Comparison of ENCODE assay signal across 8 cellular contexts in genomic region chr7:30164567-30164966, GRCh38. TPM values are rescaled to one million over a fixed set of nuclear protein-coding genes. Genes with fewer than 3 reads are reported as not detected.
DNase-seq lines count a peak whose midpoint lies in the region; ATAC-seq, FAIRE-seq and TF ChIP-seq lines count a peak whose summit lies in the region.

No MANE protein-coding gene starts in this region.

- no peak overlapping the region for H2AFZ ChIP-seq in keratinocyte (ENCODE audit: control insufficient read depth, low read length)

- dilution Hi-C loops in keratinocyte (cut with MboI; ENCODE audit: extremely low pct_ligation_motif_present, low sequenced_read_pairs) = no loop called here

- peak; percentile 15 to 79 (median 74) for TF ChIP-seq CTCF in body of pancreas (IDR thresholded peaks at IDR 0.05)
- TF ChIP-seq CTCF in keratinocyte (optimal IDR thresholded peaks at IDR 0.05 in 1 of 3, IDR thresholded peaks at IDR 0.05 in 1 of 3, conservative IDR thresholded peaks at IDR 0.05 in 1 of 3; ENCODE audit: extremely low read depth in 1 of 3, insufficient read depth in 2 of 3, low read length in 3 of 3) = peak; percentile 36 to 63 (median 54)
- peak; percentile 46 to 49 for TF ChIP-seq CTCF in tibial artery (IDR thresholded peaks at IDR 0.05)

- H3K4me1 ChIP-seq in body of pancreas = peaks cover 25% of the 10 kb centered on the region
- H3K4me1 ChIP-seq in keratinocyte (ENCODE audit: control insufficient read depth, extremely low read depth, insufficient read depth, low read length) = peaks cover 67% of the 10 kb centered on the region
- H3K4me1 ChIP-seq in tibial artery = peaks cover 0 to 36% (median 20%) of the 10 kb centered on the region in 4 donors

- H3K9ac ChIP-seq in keratinocyte (ENCODE audit: control insufficient read depth, extremely low read depth, insufficient read depth, low read length) = peak overlapping the region; percentile 5

- H3K9me3 ChIP-seq in body of pancreas = no peaks in the 10 kb centered on the region
- no peaks in the 10 kb centered on the region for H3K9me3 ChIP-seq in keratinocyte (ENCODE audit: control insufficient read depth, low read depth, low read length)
- H3K9me3 ChIP-seq in tibial artery = no peaks in the 10 kb centered on the region

- H3K36me3 ChIP-seq in body of pancreas (replicated peaks in 1 of 2; ENCODE audit: insufficient read depth in 1 of 2, low read depth in 2 of 2) (no peaks in the 10 kb centered on the region), keratinocyte (ENCODE audit: control insufficient read depth in 2 of 2, extremely low read depth in 1 of 2, insufficient read depth in 2 of 2, low read length in 2 of 2) (no peaks in the 10 kb centered on the region), tibial artery (peaks cover 0 to 18% (median 8%) of the 10 kb centered on the region in 3 donors)

- TF ChIP-seq POLR2A in body of pancreas (IDR thresholded peaks at IDR 0.05) = no peak

- no peak for FAIRE-seq in keratinocyte (lab: Jason Lieb, UNC)

- intact Hi-C loops in body of pancreas (cut with DNase I) (loop anchor here (10.0 kb wide), 1 partner anchor 240 kb away; no protein-coding TSS in a partner anchor), tibial artery (cut with DNase I; ENCODE audit: low total_unique reads) (loop anchor here (5.0 to 10.0 kb wide), 4 partner anchors 120 to 400 kb away; partner anchors contain the start of genes GGCT and ZNRF2)

- no peaks in the 10 kb centered on the region for H3K9me1 ChIP-seq in keratinocyte (ENCODE audit: control insufficient read depth, extremely low read depth, insufficient read depth, low read length)

- 46 to 48% methylated on average over 6 of the region's 6 CpGs for WGBS in body of pancreas, 2 donors

- no peaks in the 10 kb centered on the region for H4K20me1 ChIP-seq in keratinocyte (ENCODE audit: control insufficient read depth, extremely low read depth, insufficient read depth, low read length)

- no peak overlapping the region for H3K4me3 ChIP-seq in body of pancreas
- H3K4me3 ChIP-seq in keratinocyte (ENCODE audit: control insufficient read depth in 2 of 3, extremely low read depth in 1 of 3, insufficient read depth in 2 of 3, low read depth in 1 of 3, low read length in 3 of 3) = no peak overlapping the region
- H3K4me3 ChIP-seq in tibial artery = no peak overlapping the region

- ATAC-seq in HG03354 (IDR thresholded peaks at IDR 0.05; ENCODE audit: poor library complexity, severe bottlenecking, unreplicated experiment) (peak; percentile 26), body of pancreas (peak; percentile 67)

- no peak overlapping the region for H3K4me2 ChIP-seq in keratinocyte (ENCODE audit: control insufficient read depth, extremely low read depth, insufficient read depth, low read depth, low read length)

- H3K79me2 ChIP-seq in keratinocyte (ENCODE audit: control insufficient read depth, insufficient read depth, low read length) = no peaks in the 10 kb centered on the region

- H3K27ac ChIP-seq in body of pancreas = no peak overlapping the region
- H3K27ac ChIP-seq in keratinocyte (ENCODE audit: control insufficient read depth, insufficient read depth, low read length) = peak overlapping the region; percentile 87
- peak overlapping the region in 1 of 2 donors; percentile 26 for H3K27ac ChIP-seq in tibial artery

- DNase-seq in DMS53 treated with DMSO at 0.1 percent for 48 hours (lab: John Stamatoyannopoulos, UW; ENCODE audit: unreplicated experiment) (peak; percentile 74), NCI-H82 (lab: John Stamatoyannopoulos, UW) (peak; percentile 76), body of pancreas (peak in 1 of 4 donors; percentile 46), keratinocyte (ENCODE audit: low read depth, low spot score) (no peak), tibial artery (no peak), NK-92 (lab: John Stamatoyannopoulos, UW; ENCODE audit: unreplicated experiment) (no peak), GM19238 (ENCODE audit: insufficient read length, low spot score) (no peak)

- H3K27me3 ChIP-seq in body of pancreas (no peaks in the 10 kb centered on the region), keratinocyte (ENCODE audit: control insufficient read depth, extremely low read depth, insufficient read depth, low read length) (no peaks in the 10 kb centered on the region), tibial artery (no peaks in the 10 kb centered on the region)

RNA-seq across cellular contexts. Expression of gene MTURN, which starts 29.8 kb away (rescaled TPM):
- total RNA-seq in body of pancreas = 10 to 100 TPM; 19.8 to 34.5 TPM
- polyA plus RNA-seq in keratinocyte = 5.9 to 10.9 TPM (median 10.8 TPM) in 3 replicates
- 5.5 TPM for polyA plus RNA-seq in keratinocyte (2011; ENCODE audit: low read depth)
- polyA plus RNA-seq in keratinocyte (2011; cell fraction: cytosol; rRNA removed) = 6.6 and 8.5 TPM in 2 replicates
- 11.0 and 12.6 TPM in 2 replicates for polyA plus RNA-seq in keratinocyte (2011; cell fraction: nucleus; rRNA removed)
- 7.7 and 9.7 TPM in 2 replicates for polyA plus RNA-seq in keratinocyte (2012; ENCODE audit: low replicate concordance)
- 4.3 to 10.3 TPM (median 9.9 TPM) in 3 replicates for polyA minus RNA-seq in keratinocyte
- polyA minus RNA-seq in keratinocyte (2011; cell fraction: cytosol; rRNA and poly(A)+ RNA removed) = 6.1 TPM
- polyA minus RNA-seq in keratinocyte (2011; cell fraction: nucleus; rRNA and poly(A)+ RNA removed) = 5.0 and 10.3 TPM in 2 replicates

Comparison
In these comparisons a context has a peak if more than half of its experiments do, and no peak if none do; other contexts are left out.
1. DNase-seq: peak in DMS53 treated with DMSO at 0.1 percent for 48 hours (single experiment) and NCI-H82 (single experiment); none in keratinocyte (single experiment), tibial artery (0 of 2), NK-92 (single experiment) and GM19238 (single experiment).
2. Peak in every context shown above with its lines, with median percentiles within 50 percentile points of each other: CTCF ChIP-seq.